In genomic region chr1:238187575-238187949, GRCh38 we compare ENCODE assay signal across 32 cellular contexts.
"Had no signal": no experiment of that assay in that cellular context is flagged by ENCODE, and none has a peak within 500 bp of the region (broad histone marks: within the 10 kb centered on the region; RNA-seq: fewer than 3 reads in every experiment).

No MANE protein-coding gene starts in this region.

- H3K9ac ChIP-seq: SK-N-SH had no signal

- H3K27ac ChIP-seq: brain microvascular endothelial cell, Peyer's patch, SJSA1 had no signal

- H3K27me3 ChIP-seq: brain microvascular endothelial cell, MG63, Peyer's patch, SJSA1 had no signal

- FAIRE-seq: TTC549 had no signal

- H3K4me2 ChIP-seq: SK-N-SH had no signal

- H3K4me3 ChIP-seq: MG63, Peyer's patch, SJSA1 had no signal

- H3K36me3 ChIP-seq: brain microvascular endothelial cell, MG63, Peyer's patch, SJSA1 had no signal

- H3K9me3 ChIP-seq: MG63, Peyer's patch, SK-N-SH had no signal

- ATAC-seq: activated CD8-positive, alpha-beta T cell treated with anti-CD3 and anti-CD28 coated beads for 36 hours; activated T-cell treated with anti-CD3 and anti-CD28 coated beads, Interleukin-2, amount 50 U/mL, for 72 hours; activated T-helper 17 cell treated with anti-CD3 and anti-CD28 coated beads, Interleukin-2, amount 50 U/mL, for 72 hours; PC-3 had no signal

- H3K4me1 ChIP-seq: Peyer's patch, SJSA1 had no signal

- DNase-seq: activated CD4-positive, alpha-beta T cell treated with anti-CD3 and anti-CD28 coated beads, Interleukin-2, amount 10 ng/mL, durations not matched to agents 24 days and 14 days; activated CD4-positive, alpha-beta T cell treated with anti-CD3 and anti-CD28 coated beads, Interleukin-2, amount 50 U/mL, for 4 hours; activated CD8-positive, alpha-beta T cell treated with anti-CD3 and anti-CD28 coated beads for 36 hours; activated effector memory CD4-positive, alpha-beta T cell treated with anti-CD3 and anti-CD28 coated beads, Interleukin-2, amount 50 U/mL, for 16 hours; activated naive CD4-positive, alpha-beta T cell; activated naive CD4-positive, alpha-beta T cell treated with anti-CD3 and anti-CD28 coated beads, Interleukin-2, amount 50 U/mL, for 16 hours; activated naive CD8-positive, alpha-beta T cell treated with anti-CD3 and anti-CD28 coated beads for 36 hours; activated T-cell treated with anti-CD3 and anti-CD28 coated beads, Interleukin-2, amount 50 U/mL, for 1 hour; activated T-cell treated with anti-CD3 and anti-CD28 coated beads, Interleukin-2, amount 50 U/mL, for 72 hours; amniotic stem cell; aorta; brain microvascular endothelial cell; central memory CD4-positive, alpha-beta T cell; MG63; NCI-H1048; NCI-H1105 treated with DMSO at 0.1 percent for 48 hours; NCI-H1436 treated with DMSO at 0.1 percent for 48 hours; NCI-H1694 treated with DMSO at 0.1 percent for 48 hours; NCI-H2029; NCI-H345; NCI-H510A; NCI-H526; NCI-H748 treated with DMSO at 0.1 percent for 48 hours; NK-92 treated with Interleukin-12 subunit alpha and Interleukin-12 subunit beta, amount 100 ng/mL, for 24 hours; PC-3; Peyer's patch; RPMI8226; SHP77 treated with DMSO at 0.1 percent for 48 hours; SK-N-SH had no signal
